7 cellular contexts compared by ENCODE assay signal in the genomic region with DNA sequence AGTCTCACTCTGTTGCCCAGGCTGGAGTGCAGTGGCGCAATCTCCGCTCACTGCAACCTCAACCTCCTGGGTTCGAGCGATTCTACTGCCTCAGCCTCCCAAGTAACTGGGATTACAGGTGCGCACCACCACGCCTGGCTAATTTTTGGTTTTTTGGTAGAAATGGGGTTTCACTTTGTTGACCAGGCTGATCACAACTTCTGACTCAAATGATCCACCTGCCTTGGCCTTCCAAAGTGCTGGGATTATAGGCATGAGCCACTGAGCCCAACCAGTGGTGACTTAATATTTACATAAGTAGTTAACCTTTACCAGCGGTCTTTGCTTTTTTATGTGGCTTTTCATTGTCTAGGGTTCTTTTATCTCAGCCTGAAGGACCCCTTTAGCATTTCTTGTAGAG. TPM values are rescaled to one million over a fixed set of nuclear protein-coding genes. Genes with fewer than 3 reads are reported as not detected.
DNase-seq lines count a peak whose midpoint lies in the region; ATAC-seq, FAIRE-seq and TF ChIP-seq lines count a peak whose summit lies in the region.
"Not testable (repeated sequence)": the region's sequence is repeated elsewhere in the genome, so short reads cannot be mapped to it uniquely, and the experiment has no call there.

No MANE protein-coding gene starts in this region.

- peaks cover 29% of the 10 kb centered on the region for H3K4me1 Mint-ChIP-seq in Caco-2 (ENCODE audit: low read depth, unreplicated experiment)
- not testable (repeated sequence) for H3K4me1 Mint-ChIP-seq in endodermal cell

- not testable (repeated sequence) for H3K9me3 ChIP-seq in Caco-2; HEK293 (ENCODE audit: control insufficient read depth, insufficient read depth, low read depth, low read length)
- H3K9me3 ChIP-seq in endodermal cell (ENCODE audit: control insufficient read depth, low read length) = peaks cover 16% of the 10 kb centered on the region
- peaks cover 11% of the 10 kb centered on the region; the same call in 1 of the 2 replicates for H3K9me3 ChIP-seq in HepG2 (ENCODE audit: low read length)
- H3K9me3 ChIP-seq in mucosa of descending colon = peaks cover 14% of the 10 kb centered on the region

- H3K27me3 Mint-ChIP-seq in Caco-2 (ENCODE audit: insufficient read depth, unreplicated experiment); endodermal cell (ENCODE audit: insufficient read depth): not testable (repeated sequence)

- H3K27ac Mint-ChIP-seq in Caco-2 (ENCODE audit: unreplicated experiment) (peak overlapping the region; percentile 87), endodermal cell (peak overlapping the region; percentile 48)

- TF ChIP-seq EP300 in HepG2 (IDR thresholded peaks at IDR 0.05; ENCODE audit: low read depth in 2 of 2, low read length in 2 of 2) = peak in 1 of 2 experiments; percentile 34; a peak in 1 of 4 replicates
- not testable (repeated sequence) for TF ChIP-seq EP300 in HepG2 (CRISPR knock-in tag; IDR thresholded peaks at IDR 0.05; ENCODE audit: borderline replicate concordance)

- H3K9ac ChIP-seq in endodermal cell (ENCODE audit: extremely low read depth, low read length, poor library complexity, severe bottlenecking); HepG2 (ENCODE audit: insufficient read depth, low read depth, low read length): not testable (repeated sequence)

- not testable (repeated sequence) for TF ChIP-seq CTCF in Caco-2 (IDR thresholded peaks at IDR 0.05; ENCODE audit: insufficient read depth in 1 of 2, low read depth in 1 of 2, low read length in 1 of 2, severe bottlenecking in 1 of 2, unreplicated experiment in 1 of 2); HEK293 (tag by site-specific recombination; IDR thresholded peaks at IDR 0.05); endodermal cell (conservative IDR thresholded peaks at IDR 0.05); HepG2 (CRISPR knock-in tag; IDR thresholded peaks at IDR 0.05); mucosa of descending colon (IDR thresholded peaks at IDR 0.05)

- H3K27me3 ChIP-seq in Caco-2 (replicated peaks; ENCODE audit: control insufficient read depth, insufficient read depth, low read length); endodermal cell (ENCODE audit: control insufficient read depth, insufficient read depth, low read length, poor library complexity, severe bottlenecking); HepG2 (ENCODE audit: control insufficient read depth in 1 of 2, insufficient read depth in 2 of 2, low read length in 2 of 2): not testable (repeated sequence)

- ATAC-seq in left colon (peak; percentile 30), HepG2 (peak; percentile 81), mucosa of descending colon (peak; percentile 42)
- ATAC-seq in stimulated activated naive CD8-positive, alpha-beta T cell treated with anti-CD3 and anti-CD28 coated beads, Interleukin-15, Interleukin-2, amounts not matched to agents 100 U/mL and 50 U/mL, for 24 hours = peak; percentile 32

- H3K4me3 ChIP-seq in Caco-2 (ENCODE audit: low read depth, low read length); HEK293 (ENCODE audit: low read depth, low read length); endodermal cell (ENCODE audit: low read length); HepG2 (replicated peaks in 1 of 3; ENCODE audit: insufficient read depth in 1 of 3, low read depth in 2 of 3, low read length in 3 of 3); mucosa of descending colon: not testable (repeated sequence)

- intact Hi-C loops in Caco-2 (cut with micrococcal nuclease; ENCODE audit: unreplicated experiment) (loop anchor here (1.0 kb wide), 1 partner anchor 61 kb away; no protein-coding TSS in a partner anchor), HepG2 (cut with micrococcal nuclease; ENCODE audit: unreplicated experiment) (loop anchor here (2.0 kb wide), 1 partner anchor 15 kb away; no protein-coding TSS in a partner anchor)
- intact Hi-C loops in left colon (cut with DNase I, micrococcal nuclease); mucosa of descending colon (cut with DNase I, micrococcal nuclease): not testable (repeated sequence)

- H3K4me2 ChIP-seq in HepG2 (ENCODE audit: low read depth, low read length) = 0 out of 2 replicates have a peak overlapping the region, but pooled peaks have one; percentile 36

- H3K4me3 Mint-ChIP-seq in Caco-2 (ENCODE audit: unreplicated experiment); endodermal cell: not testable (repeated sequence)

- H4K20me1 ChIP-seq in HepG2 (ENCODE audit: insufficient read depth, low read length) = not testable (repeated sequence)

- CTCF ChIA-PET in Caco-2 (lab: Charles Lee); HEK293 (lab: Yijun Ruan, JAX); HepG2 (lab: Yijun Ruan, JAX; ENCODE audit: low intra/inter-chr PET ratio, low total read pairs): not testable (repeated sequence)

- not testable (repeated sequence) for H3K36me3 ChIP-seq in Caco-2 (ENCODE audit: control insufficient read depth, insufficient read depth, low read length); HEK293 (ENCODE audit: control insufficient read depth in 2 of 2, insufficient read depth in 1 of 2, low read length in 2 of 2); mucosa of descending colon (ENCODE audit: low read depth)
- H3K36me3 ChIP-seq in endodermal cell (ENCODE audit: control insufficient read depth, insufficient read depth, low read length) = peaks cover 46% of the 10 kb centered on the region
- H3K36me3 ChIP-seq in HepG2 (replicated peaks in 1 of 2; ENCODE audit: control insufficient read depth in 1 of 2, insufficient read depth in 2 of 2, low read length in 2 of 2) = peaks cover 2 to 14% of the 10 kb centered on the region in 2 experiments; a peak in 4 of 5 replicates

- not testable (repeated sequence) for TF ChIP-seq RAD21 in HepG2 (CRISPR knock-in tag; IDR thresholded peaks at IDR 0.05)

- 86 to 95% methylated on average over 6 to 7 of the region's 7 CpGs for WGBS in endodermal cell (ENCODE audit: insufficient coverage in 1 of 2, insufficient read length in 1 of 2), 2 experiments
- WGBS in HepG2 (ENCODE audit: low lambda C conversion rate) = 66% methylated on average over 7 of the region's 7 CpGs

- peak; percentile 95 for FAIRE-seq in HepG2 (lab: Jason Lieb, UNC)

- POLR2A ChIA-PET in Caco-2 (lab: Charles Lee) = interaction anchor here (0.6 kb wide), 1 partner anchor 15 kb away, joined by 3 read pairs; no protein-coding TSS in a partner anchor
- POLR2A ChIA-PET in HEK293 (lab: Yijun Ruan, JAX); HepG2 (lab: Yijun Ruan, JAX): not testable (repeated sequence)

- not testable (repeated sequence) for H2AFZ ChIP-seq in HepG2 (ENCODE audit: low read length)

- H3K4me1 ChIP-seq in Caco-2 (peaks cover 15% of the 10 kb centered on the region), HepG2 (ENCODE audit: insufficient read depth, low read length) (peaks cover 28% of the 10 kb centered on the region), mucosa of descending colon (ENCODE audit: low read depth) (peaks cover 15% of the 10 kb centered on the region)
- H3K4me1 ChIP-seq in HEK293 (ENCODE audit: control insufficient read depth, insufficient read depth, low read length); endodermal cell (ENCODE audit: control insufficient read depth, insufficient read depth, low read length): not testable (repeated sequence)

- BruUV-seq in Caco-2 (replicated peaks; lab: Mats Ljungman, UMichigan); HepG2 (replicated peaks; lab: Mats Ljungman, UMichigan): not testable (repeated sequence)

- TF ChIP-seq POLR2A in HepG2 (IDR thresholded peaks at IDR 0.05; ENCODE audit: insufficient read depth in 1 of 2, low read depth in 2 of 2, low read length in 2 of 2) = not testable (repeated sequence)

- H3K36me3 Mint-ChIP-seq in Caco-2 (ENCODE audit: insufficient read depth, unreplicated experiment) (peaks cover 41% of the 10 kb centered on the region), endodermal cell (ENCODE audit: low read depth) (peaks cover 66% of the 10 kb centered on the region)

- in situ Hi-C loops in HepG2 (cut with HindIII; ENCODE audit: extremely low pct_ligation_motif_present, low pct_unique_long_range_greater_than_20kb) = not testable (repeated sequence)

- H3K79me2 ChIP-seq in HepG2 (ENCODE audit: insufficient read depth, low read length) = peaks cover 34% of the 10 kb centered on the region

- H3K9me3 Mint-ChIP-seq in Caco-2 (ENCODE audit: unreplicated experiment) = not testable (repeated sequence)
- H3K9me3 Mint-ChIP-seq in endodermal cell = peaks cover 14% of the 10 kb centered on the region

- peak in 1 of 2 experiments; percentile 38 for DNase-seq in Caco-2
- DNase-seq in endodermal cell; left colon; mucosa of descending colon; stimulated activated naive CD8-positive, alpha-beta T cell treated with anti-CD3 and anti-CD28 coated beads, Interleukin-15, Interleukin-2, amounts not matched to agents 100 U/mL and 50 U/mL, for 24 hours: not testable (repeated sequence)
- peak; percentile 74 for DNase-seq in HepG2 (ENCODE audit: low spot score)

- H3K27ac ChIP-seq in HEK293 (ENCODE audit: extremely low read depth, low read depth, low read length); endodermal cell (ENCODE audit: low read depth, low read length): not testable (repeated sequence)
- peak overlapping the region; percentile 48 for H3K27ac ChIP-seq in HepG2 (ENCODE audit: extremely low read length, insufficient read depth, low read length)

RNA-seq across cellular contexts. Expression of a gene that starts 19.2 kb away (rescaled TPM):
- 17.7 and 18.5 TPM in 2 replicates for total RNA-seq in Caco-2 (2022)
- total RNA-seq in endodermal cell = 10 to 100 TPM; 17.4 to 24.2 TPM
- 7.9 TPM for polyA plus RNA-seq in endodermal cell (2013, experiment 1 of 2)
- polyA plus RNA-seq in endodermal cell (2013, experiment 2 of 2) = 12.3 TPM
- 10 to 100 TPM; 15.5 to 17.3 TPM for total RNA-seq in left colon
- total RNA-seq in HepG2 (2016; rRNA removed; fragmentation: Illumina TruSeq; extraction: Trizol) = 7.1 and 12.0 TPM in 2 replicates
- total RNA-seq in HepG2 (2016; cell fraction: cytosol; rRNA removed; fragmentation: Illumina TruSeq; extraction: Trizol; ENCODE audit: low read depth) = 0.51 and 0.71 TPM in 2 replicates
- 10.2 and 10.7 TPM in 2 replicates for total RNA-seq in HepG2 (2016; cell fraction: insoluble cytoplasmic fraction; rRNA removed; fragmentation: Illumina TruSeq; extraction: Trizol)
- total RNA-seq in HepG2 (2016; cell fraction: membrane; rRNA removed; fragmentation: Illumina TruSeq; extraction: Trizol) = 2.3 and 3.3 TPM in 2 replicates
- total RNA-seq in HepG2 (2016; cell fraction: nucleus; rRNA removed; fragmentation: Illumina TruSeq; extraction: Trizol) = 7.2 and 11.1 TPM in 2 replicates
- 6.9 and 31.4 TPM in 2 replicates for polyA plus RNA-seq in HepG2 (2011; rRNA removed)
- 3.4 and 4.4 TPM in 2 replicates for polyA plus RNA-seq in HepG2 (2011; cell fraction: cytosol; rRNA removed)
- polyA plus RNA-seq in HepG2 (2011; cell fraction: nucleus; rRNA removed) = 6.3 and 6.5 TPM in 2 replicates
- polyA plus RNA-seq in HepG2 (2012) = 4.7 and 5.8 TPM in 2 replicates
- 0.08 and 0.10 TPM in 2 replicates for polyA plus RNA-seq in HepG2 (2016; cell fraction: cytosol; fragmentation: Illumina TruSeq; extraction: Trizol; ENCODE audit: low read depth)
- 4.9 and 6.7 TPM in 2 replicates for polyA plus RNA-seq in HepG2 (2016; cell fraction: insoluble cytoplasmic fraction; fragmentation: Illumina TruSeq; extraction: Trizol; ENCODE audit: low read depth)
- 0.66 and 0.76 TPM in 2 replicates for polyA plus RNA-seq in HepG2 (2016; cell fraction: membrane; fragmentation: Illumina TruSeq; extraction: Trizol; ENCODE audit: low read depth)
- 10.4 and 12.2 TPM in 2 replicates for polyA plus RNA-seq in HepG2 (2016; cell fraction: nucleus; fragmentation: Illumina TruSeq; extraction: Trizol; ENCODE audit: insufficient read depth, low read depth)
- 9.9 and 46.2 TPM in 2 replicates for polyA minus RNA-seq in HepG2 (2011; rRNA and poly(A)+ RNA removed; ENCODE audit: low replicate concordance)
- 4.0 and 10.6 TPM in 2 replicates for polyA minus RNA-seq in HepG2 (2011; cell fraction: cytosol; rRNA and poly(A)+ RNA removed)
- 7.5 and 9.6 TPM in 2 replicates for polyA minus RNA-seq in HepG2 (2011; cell fraction: nucleus; rRNA and poly(A)+ RNA removed)
- 10 to 100 TPM; 18.8 to 24.0 (median 21.7) TPM for total RNA-seq in mucosa of descending colon

RNA-seq across cellular contexts. Expression of a gene that starts 36.4 kb away (rescaled TPM):
- total RNA-seq in Caco-2 (2022) (16.8 and 17.1 TPM in 2 replicates), endodermal cell (10 to 100 TPM; 19.7 to 24.9 TPM), left colon (1 to 10 TPM; 6.6 to 9.4 TPM), HepG2 (2016; rRNA removed; fragmentation: Illumina TruSeq; extraction: Trizol) (5.9 and 10.2 TPM in 2 replicates), mucosa of descending colon (10 to 100 TPM in 1 of 3 donors, 1 to 10 TPM in 2; 7.7 to 12.3 (median 10.0) TPM)
- polyA plus RNA-seq in endodermal cell (2013, experiment 1 of 2) = 9.9 TPM
- polyA plus RNA-seq in endodermal cell (2013, experiment 2 of 2) = 9.6 TPM
- total RNA-seq in HepG2 (2016; cell fraction: cytosol; rRNA removed; fragmentation: Illumina TruSeq; extraction: Trizol; ENCODE audit: low read depth) = 0.53 and 0.61 TPM in 2 replicates
- total RNA-seq in HepG2 (2016; cell fraction: insoluble cytoplasmic fraction; rRNA removed; fragmentation: Illumina TruSeq; extraction: Trizol) = 5.8 and 9.1 TPM in 2 replicates
- 3.1 and 3.2 TPM in 2 replicates for total RNA-seq in HepG2 (2016; cell fraction: membrane; rRNA removed; fragmentation: Illumina TruSeq; extraction: Trizol)
- 6.8 and 7.5 TPM in 2 replicates for total RNA-seq in HepG2 (2016; cell fraction: nucleus; rRNA removed; fragmentation: Illumina TruSeq; extraction: Trizol)
- polyA plus RNA-seq in HepG2 (2011; rRNA removed) = 8.1 and 8.7 TPM in 2 replicates
- 4.2 and 6.5 TPM in 2 replicates for polyA plus RNA-seq in HepG2 (2011; cell fraction: cytosol; rRNA removed)
- polyA plus RNA-seq in HepG2 (2011; cell fraction: nucleus; rRNA removed) = 6.5 and 7.0 TPM in 2 replicates
- 4.7 and 4.8 TPM in 2 replicates for polyA plus RNA-seq in HepG2 (2012)
- polyA plus RNA-seq in HepG2 (2016; cell fraction: cytosol; fragmentation: Illumina TruSeq; extraction: Trizol; ENCODE audit: low read depth) = 0.17 TPM in 2 replicates
- polyA plus RNA-seq in HepG2 (2016; cell fraction: insoluble cytoplasmic fraction; fragmentation: Illumina TruSeq; extraction: Trizol; ENCODE audit: low read depth) = 5.3 and 5.7 TPM in 2 replicates
- 0.92 and 0.98 TPM in 2 replicates for polyA plus RNA-seq in HepG2 (2016; cell fraction: membrane; fragmentation: Illumina TruSeq; extraction: Trizol; ENCODE audit: low read depth)
- polyA plus RNA-seq in HepG2 (2016; cell fraction: nucleus; fragmentation: Illumina TruSeq; extraction: Trizol; ENCODE audit: insufficient read depth, low read depth) = 7.7 and 8.1 TPM in 2 replicates
- 12.3 and 20.4 TPM in 2 replicates for polyA minus RNA-seq in HepG2 (2011; rRNA and poly(A)+ RNA removed; ENCODE audit: low replicate concordance)
- 7.8 and 9.6 TPM in 2 replicates for polyA minus RNA-seq in HepG2 (2011; cell fraction: cytosol; rRNA and poly(A)+ RNA removed)
- 12.1 and 15.7 TPM in 2 replicates for polyA minus RNA-seq in HepG2 (2011; cell fraction: nucleus; rRNA and poly(A)+ RNA removed)

Comparison
In these comparisons a context has a peak if more than half of its experiments do, and no peak if none do; other contexts are left out.
1. ATAC-seq: peak in every context shown above with its lines; median percentile 81 in HepG2; 42 in mucosa of descending colon; 32 in stimulated activated naive CD8-positive, alpha-beta T cell treated with anti-CD3 and anti-CD28 coated beads, Interleukin-15, Interleukin-2, amounts not matched to agents 100 U/mL and 50 U/mL, for 24 hours; 30 in left colon.